In the genomic region with DNA sequence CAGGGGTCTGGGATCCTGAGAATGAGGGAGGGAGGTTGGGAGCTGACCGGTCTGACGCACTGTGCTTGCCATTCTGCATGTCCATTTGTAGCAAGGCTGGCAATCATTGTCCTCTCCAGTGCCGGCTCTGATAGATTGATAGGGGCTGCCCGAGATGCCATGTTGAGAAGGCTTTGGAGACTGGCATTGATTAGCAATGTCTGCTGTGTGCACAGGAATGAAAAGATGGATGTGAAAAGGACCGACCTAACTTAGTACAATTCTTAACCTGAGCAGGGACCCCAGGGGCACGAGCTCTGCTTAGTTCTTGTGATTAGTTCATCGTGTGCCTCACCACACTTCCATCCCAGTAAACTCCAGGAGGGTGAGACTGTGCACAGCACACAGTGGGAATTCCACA, we compare ENCODE assay signal across 3 cellular contexts.
TF ChIP-seq lines count a peak whose summit lies in the region.

No MANE protein-coding gene starts in this region.

TF ChIP-seq in HEK293, 187 proteins besides CTCF, POLR2A, EP300 and RAD21:
- TF ChIP-seq, protein P1, sequence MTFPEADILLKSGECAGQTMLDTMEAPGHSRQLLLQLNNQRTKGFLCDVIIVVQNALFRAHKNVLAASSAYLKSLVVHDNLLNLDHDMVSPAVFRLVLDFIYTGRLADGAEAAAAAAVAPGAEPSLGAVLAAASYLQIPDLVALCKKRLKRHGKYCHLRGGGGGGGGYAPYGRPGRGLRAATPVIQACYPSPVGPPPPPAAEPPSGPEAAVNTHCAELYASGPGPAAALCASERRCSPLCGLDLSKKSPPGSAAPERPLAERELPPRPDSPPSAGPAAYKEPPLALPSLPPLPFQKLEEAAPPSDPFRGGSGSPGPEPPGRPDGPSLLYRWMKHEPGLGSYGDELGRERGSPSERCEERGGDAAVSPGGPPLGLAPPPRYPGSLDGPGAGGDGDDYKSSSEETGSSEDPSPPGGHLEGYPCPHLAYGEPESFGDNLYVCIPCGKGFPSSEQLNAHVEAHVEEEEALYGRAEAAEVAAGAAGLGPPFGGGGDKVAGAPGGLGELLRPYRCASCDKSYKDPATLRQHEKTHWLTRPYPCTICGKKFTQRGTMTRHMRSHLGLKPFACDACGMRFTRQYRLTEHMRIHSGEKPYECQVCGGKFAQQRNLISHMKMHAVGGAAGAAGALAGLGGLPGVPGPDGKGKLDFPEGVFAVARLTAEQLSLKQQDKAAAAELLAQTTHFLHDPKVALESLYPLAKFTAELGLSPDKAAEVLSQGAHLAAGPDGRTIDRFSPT (tag by site-specific recombination; IDR thresholded peaks at IDR 0.05) = no peak
- peak; percentile 83 for TF ChIP-seq ZBTB17 (tag by site-specific recombination; IDR thresholded peaks at IDR 0.05)
- TF ChIP-seq KLF16 (tag by site-specific recombination; IDR thresholded peaks at IDR 0.05) = no peak
- TF ChIP-seq ZIC2 (tag by site-specific recombination; IDR thresholded peaks at IDR 0.05) = peak; percentile 24; the same call in 1 of the 2 replicates
- peak; percentile 42; the same call in 1 of the 2 replicates for TF ChIP-seq ZNF23 (tag by site-specific recombination; IDR thresholded peaks at IDR 0.05; ENCODE audit: borderline replicate concordance)
TF ChIP-seq in HEK293: peak in this region for 3.

TF ChIP-seq in K562, 482 proteins besides CTCF, POLR2A, EP300 and RAD21:
- TF ChIP-seq CEBPG (CRISPR knock-in tag; IDR thresholded peaks at IDR 0.05) (no peak), CEBPG (tag; conservative IDR thresholded peaks at IDR 0.05 in 1 of 2, IDR thresholded peaks at IDR 0.05 in 1 of 2) (no peak), MCM5 (IDR thresholded peaks at IDR 0.05; ENCODE audit: low read depth) (no peak), SRSF1 (IDR thresholded peaks at IDR 0.05; ENCODE audit: low read depth, low read length) (no peak), ZBTB17 (CRISPR knock-in tag; IDR thresholded peaks at IDR 0.05) (0 out of 2 replicates have a peak, but pooled peaks have one; percentile 52), SP2 (IDR thresholded peaks at IDR 0.05; ENCODE audit: extremely low read depth, low read depth, low read length, poor library complexity, severe bottlenecking) (no peak)
- TF ChIP-seq, protein P2, sequence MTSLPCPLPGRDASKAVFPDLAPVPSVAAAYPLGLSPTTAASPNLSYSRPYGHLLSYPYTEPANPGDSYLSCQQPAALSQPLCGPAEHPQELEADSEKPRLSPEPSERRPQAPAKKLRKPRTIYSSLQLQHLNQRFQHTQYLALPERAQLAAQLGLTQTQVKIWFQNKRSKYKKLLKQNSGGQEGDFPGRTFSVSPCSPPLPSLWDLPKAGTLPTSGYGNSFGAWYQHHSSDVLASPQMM (CRISPR knock-in tag; IDR thresholded peaks at IDR 0.05) = no peak

TF ChIP-seq in SK-N-SH treated with all-trans-retinoic acid at 6 μM for 48 hours, 23 proteins besides CTCF, POLR2A, EP300 and RAD21:
- no peak for TF ChIP-seq PATZ1 (CRISPR knock-in tag; IDR thresholded peaks at IDR 0.05; ENCODE audit: borderline replicate concordance)
- TF ChIP-seq, protein P3, sequence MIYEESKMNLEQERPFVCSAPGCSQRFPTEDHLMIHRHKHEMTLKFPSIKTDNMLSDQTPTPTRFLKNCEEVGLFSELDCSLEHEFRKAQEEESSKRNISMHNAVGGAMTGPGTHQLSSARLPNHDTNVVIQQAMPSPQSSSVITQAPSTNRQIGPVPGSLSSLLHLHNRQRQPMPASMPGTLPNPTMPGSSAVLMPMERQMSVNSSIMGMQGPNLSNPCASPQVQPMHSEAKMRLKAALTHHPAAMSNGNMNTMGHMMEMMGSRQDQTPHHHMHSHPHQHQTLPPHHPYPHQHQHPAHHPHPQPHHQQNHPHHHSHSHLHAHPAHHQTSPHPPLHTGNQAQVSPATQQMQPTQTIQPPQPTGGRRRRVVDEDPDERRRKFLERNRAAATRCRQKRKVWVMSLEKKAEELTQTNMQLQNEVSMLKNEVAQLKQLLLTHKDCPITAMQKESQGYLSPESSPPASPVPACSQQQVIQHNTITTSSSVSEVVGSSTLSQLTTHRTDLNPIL (CRISPR knock-in tag; IDR thresholded peaks at IDR 0.05; ENCODE audit: low read depth) = no peak
- TF ChIP-seq ZFP3 (CRISPR knock-in tag; IDR thresholded peaks at IDR 0.05) = no peak
- TF ChIP-seq OSR1 (CRISPR knock-in tag; IDR thresholded peaks at IDR 0.05) = no peak
- no peak for TF ChIP-seq ZFP30 (CRISPR knock-in tag; IDR thresholded peaks at IDR 0.05)
- no peak for TF ChIP-seq ZC3H10 (CRISPR knock-in tag; IDR thresholded peaks at IDR 0.05)
- no peak for TF ChIP-seq TOX (CRISPR knock-in tag; IDR thresholded peaks at IDR 0.05; ENCODE audit: borderline replicate concordance)
- TF ChIP-seq ESRRG (CRISPR knock-in tag; IDR thresholded peaks at IDR 0.05) = no peak
- no peak for TF ChIP-seq BACH2 (CRISPR knock-in tag; IDR thresholded peaks at IDR 0.05; ENCODE audit: borderline replicate concordance)
- no peak for TF ChIP-seq PPARA (CRISPR knock-in tag; IDR thresholded peaks at IDR 0.05; ENCODE audit: borderline replicate concordance)
- TF ChIP-seq ISL1 (CRISPR knock-in tag; IDR thresholded peaks at IDR 0.05) = no peak
